1 cellular context compared by ENCODE assay signal in the genomic region with DNA sequence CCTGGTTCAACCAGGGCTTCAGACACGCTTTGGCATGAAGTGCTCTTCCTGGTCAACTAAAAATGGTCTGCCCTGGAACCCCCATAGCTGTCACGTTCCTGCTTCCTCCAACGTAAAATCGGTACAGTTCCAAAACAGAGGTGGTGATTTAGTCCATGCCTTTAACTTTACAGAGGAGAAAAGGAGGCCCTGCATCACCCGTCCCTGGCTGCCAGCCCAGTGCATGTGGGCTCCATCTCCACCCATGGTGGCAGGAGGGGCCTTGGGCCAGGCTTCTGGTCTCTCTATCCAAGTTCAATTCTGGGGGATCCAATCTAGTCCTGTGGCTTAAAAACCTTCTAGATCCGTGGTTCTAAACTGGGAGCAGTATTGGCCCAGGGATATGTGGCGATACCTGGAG.
TF ChIP-seq lines count a peak whose summit lies in the region.

No MANE protein-coding gene starts in this region.

TF ChIP-seq in HepG2, 621 proteins besides CTCF, POLR2A, EP300 and RAD21:
- TF ChIP-seq NAIF1 (CRISPR knock-in tag; IDR thresholded peaks at IDR 0.05; ENCODE audit: borderline replicate concordance) (no peak), HHEX (CRISPR knock-in tag; IDR thresholded peaks at IDR 0.05) (no peak), ZNF550 (CRISPR knock-in tag; IDR thresholded peaks at IDR 0.05; ENCODE audit: borderline replicate concordance) (no peak), HDAC2 (CRISPR knock-in tag; IDR thresholded peaks at IDR 0.05) (no peak), ZNF564 (CRISPR knock-in tag; IDR thresholded peaks at IDR 0.05) (no peak), SMAD1 (CRISPR knock-in tag; IDR thresholded peaks at IDR 0.05; ENCODE audit: borderline replicate concordance, low read depth) (no peak), TCF12 (IDR thresholded peaks at IDR 0.05) (no peak), TCF12 (CRISPR knock-in tag; IDR thresholded peaks at IDR 0.05) (no peak), JUNB (CRISPR knock-in tag; IDR thresholded peaks at IDR 0.05; ENCODE audit: borderline replicate concordance) (no peak), SNAPC2 (CRISPR knock-in tag; IDR thresholded peaks at IDR 0.05) (no peak), NR2F1 (CRISPR knock-in tag; IDR thresholded peaks at IDR 0.05) (no peak), RELA (CRISPR knock-in tag; IDR thresholded peaks at IDR 0.05) (no peak), ZNF282 (IDR thresholded peaks at IDR 0.05; ENCODE audit: partially characterized antibody) (no peak), TBL1XR1 (IDR thresholded peaks at IDR 0.05; ENCODE audit: borderline replicate concordance, low read length, partially characterized antibody) (no peak), ZNF788 (CRISPR knock-in tag; IDR thresholded peaks at IDR 0.05; ENCODE audit: borderline replicate concordance) (no peak), SOX13 (IDR thresholded peaks at IDR 0.05) (no peak), SOX13 (CRISPR knock-in tag; conservative IDR thresholded peaks at IDR 0.05 in 1 of 2, IDR thresholded peaks at IDR 0.05 in 1 of 2) (no peak), ZNF773 (CRISPR knock-in tag; IDR thresholded peaks at IDR 0.05; ENCODE audit: borderline replicate concordance) (no peak), FOSL1 (CRISPR knock-in tag; IDR thresholded peaks at IDR 0.05; ENCODE audit: borderline replicate concordance) (no peak), ZNF207 (IDR thresholded peaks at IDR 0.05; ENCODE audit: borderline replicate concordance) (no peak)
- TF ChIP-seq, protein P1, sequence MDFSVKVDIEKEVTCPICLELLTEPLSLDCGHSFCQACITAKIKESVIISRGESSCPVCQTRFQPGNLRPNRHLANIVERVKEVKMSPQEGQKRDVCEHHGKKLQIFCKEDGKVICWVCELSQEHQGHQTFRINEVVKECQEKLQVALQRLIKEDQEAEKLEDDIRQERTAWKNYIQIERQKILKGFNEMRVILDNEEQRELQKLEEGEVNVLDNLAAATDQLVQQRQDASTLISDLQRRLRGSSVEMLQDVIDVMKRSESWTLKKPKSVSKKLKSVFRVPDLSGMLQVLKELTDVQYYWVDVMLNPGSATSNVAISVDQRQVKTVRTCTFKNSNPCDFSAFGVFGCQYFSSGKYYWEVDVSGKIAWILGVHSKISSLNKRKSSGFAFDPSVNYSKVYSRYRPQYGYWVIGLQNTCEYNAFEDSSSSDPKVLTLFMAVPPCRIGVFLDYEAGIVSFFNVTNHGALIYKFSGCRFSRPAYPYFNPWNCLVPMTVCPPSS (IDR thresholded peaks at IDR 0.05) = no peak
- TF ChIP-seq, protein P2, sequence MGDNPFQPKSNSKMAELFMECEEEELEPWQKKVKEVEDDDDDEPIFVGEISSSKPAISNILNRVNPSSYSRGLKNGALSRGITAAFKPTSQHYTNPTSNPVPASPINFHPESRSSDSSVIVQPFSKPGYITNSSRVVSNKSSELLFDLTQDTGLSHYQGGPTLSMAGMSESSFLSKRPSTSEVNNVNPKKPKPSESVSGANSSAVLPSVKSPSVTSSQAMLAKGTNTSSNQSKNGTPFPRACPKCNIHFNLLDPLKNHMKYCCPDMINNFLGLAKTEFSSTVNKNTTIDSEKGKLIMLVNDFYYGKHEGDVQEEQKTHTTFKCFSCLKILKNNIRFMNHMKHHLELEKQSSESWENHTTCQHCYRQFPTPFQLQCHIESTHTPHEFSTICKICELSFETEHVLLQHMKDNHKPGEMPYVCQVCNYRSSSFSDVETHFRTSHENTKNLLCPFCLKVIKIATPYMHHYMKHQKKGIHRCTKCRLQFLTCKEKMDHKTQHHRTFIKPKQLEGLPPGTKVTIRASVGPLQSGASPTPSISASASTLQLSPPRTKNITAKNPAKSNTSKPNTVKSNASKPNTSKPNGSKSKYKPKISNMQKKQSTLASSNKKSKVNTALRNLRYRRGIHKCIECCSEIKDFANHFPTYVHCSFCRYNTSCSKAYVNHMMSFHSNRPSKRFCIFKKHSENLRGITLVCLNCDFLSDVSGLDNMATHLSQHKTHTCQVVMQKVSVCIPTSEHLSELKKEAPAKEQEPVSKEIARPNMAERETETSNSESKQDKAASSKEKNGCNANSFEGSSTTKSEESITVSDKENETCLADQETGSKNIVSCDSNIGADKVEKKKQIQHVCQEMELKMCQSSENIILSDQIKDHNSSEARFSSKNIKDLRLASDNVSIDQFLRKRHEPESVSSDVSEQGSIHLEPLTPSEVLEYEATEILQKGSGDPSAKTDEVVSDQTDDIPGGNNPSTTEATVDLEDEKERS (CRISPR knock-in tag; IDR thresholded peaks at IDR 0.05) = no peak
